In the genomic region with DNA sequence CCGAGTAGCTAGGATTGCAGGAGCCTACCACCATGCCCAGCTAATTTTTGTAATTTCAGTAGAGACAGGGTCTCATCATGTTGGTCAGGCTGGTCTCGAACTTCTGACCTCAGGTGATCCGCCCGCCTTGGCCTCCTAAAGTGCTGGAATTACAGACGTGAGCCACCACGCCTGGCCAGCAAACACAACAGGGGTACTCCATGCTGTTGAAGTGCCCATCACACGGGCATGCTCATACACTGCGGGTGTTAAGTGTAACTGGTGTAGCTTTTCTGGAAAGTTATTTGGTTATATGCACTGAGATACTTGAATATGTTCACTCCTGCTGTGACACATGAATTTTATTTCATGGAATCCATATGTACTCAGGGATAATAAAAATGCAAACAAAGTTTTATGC, we compare ENCODE assay signal across 25 cellular contexts. TPM values are rescaled to one million over a fixed set of nuclear protein-coding genes. Genes with fewer than 3 reads are reported as not detected.
DNase-seq lines count a peak whose midpoint lies in the region; ATAC-seq, FAIRE-seq and TF ChIP-seq lines count a peak whose summit lies in the region.
"Had no signal": no experiment of that assay in that cellular context is flagged by ENCODE, and none has a peak within 500 bp of the region (broad histone marks: within the 10 kb centered on the region; RNA-seq: fewer than 3 reads in every experiment).

No MANE protein-coding gene starts in this region.

- H3K4me1 ChIP-seq in GM12878 (ENCODE audit: control insufficient read depth, insufficient read depth, low read length): peaks cover 5% of the 10 kb centered on the region; the same call in 1 of the 2 replicates
- no peaks in the 10 kb centered on the region for H3K4me1 ChIP-seq in prostate gland (replicated peaks)

- H3K27me3 ChIP-seq in GM12878 (replicated peaks in 1 of 2; ENCODE audit: control insufficient read depth in 2 of 2, insufficient read depth in 2 of 2, low read length in 1 of 2) (no peaks in the 10 kb centered on the region), prostate gland (replicated peaks; ENCODE audit: insufficient read depth) (no peaks in the 10 kb centered on the region)

- no peak for TF ChIP-seq POLR2A in GM12891 (IDR thresholded peaks at IDR 0.05; ENCODE audit: low read depth, low read length)
- TF ChIP-seq POLR2A in GM12878 (IDR thresholded peaks at IDR 0.05; ENCODE audit: low read depth, low read length): no peak
- TF ChIP-seq POLR2A in prostate gland (IDR thresholded peaks at IDR 0.05): no peak

- H3K36me3 ChIP-seq in GM12878 (ENCODE audit: control insufficient read depth in 2 of 2, insufficient read depth in 2 of 2, low read length in 1 of 2): peaks cover 1 to 20% of the 10 kb centered on the region in 2 experiments
- H3K36me3 ChIP-seq in prostate gland: no peaks in the 10 kb centered on the region

- no TSS peak for BruUV-seq in GM12878 (replicated peaks; lab: Mats Ljungman, UMichigan)

- peaks cover 88% of the 10 kb centered on the region for H3K79me2 ChIP-seq in GM12878 (ENCODE audit: control insufficient read depth, insufficient read depth, low read length)

- no peak overlapping the region for H3K4me3 Mint-ChIP-seq in osteocyte (ENCODE audit: unreplicated experiment)

- no peak for TF ChIP-seq EP300 in GM12878 (IDR thresholded peaks at IDR 0.05; ENCODE audit: borderline replicate concordance in 1 of 2, control insufficient read depth in 1 of 2, low read depth in 2 of 2, low read length in 2 of 2)

- TF ChIP-seq CTCF in GM12878 (IDR thresholded peaks at IDR 0.05 in 2 of 3, conservative IDR thresholded peaks at IDR 0.05 in 1 of 3; ENCODE audit: control insufficient read depth in 2 of 3, extremely low read depth in 1 of 3, insufficient read depth in 1 of 3, low read depth in 3 of 3, low read length in 3 of 3) (no peak), osteocyte (IDR thresholded peaks at IDR 0.05) (no peak), prostate gland (IDR thresholded peaks at IDR 0.05) (no peak)

- peaks cover 17% of the 10 kb centered on the region for H3K36me3 Mint-ChIP-seq in osteocyte (ENCODE audit: unreplicated experiment)

- DNase-seq in DMS 273 (lab: John Stamatoyannopoulos, UW; ENCODE audit: unreplicated experiment): peak; percentile 14
- no peak for DNase-seq in DMS 273 treated with DMSO at 0.1 percent for 48 hours (lab: John Stamatoyannopoulos, UW)
- DNase-seq in GM12891 (ENCODE audit: insufficient read length, low spot score): no peak
- DNase-seq in GM12878 (ENCODE audit: low read depth, low spot score): no peak
- peak; percentile 38 for DNase-seq in osteocyte (ENCODE audit: extremely low spot score, unreplicated experiment)
- DNase-seq in stimulated activated CD4-positive, alpha-beta T cell treated with anti-CD3 and anti-CD28 coated beads, Interleukin-2, amount 100 ng/mL, for 24 hours: no peak
- DNase-seq in prostate gland (ENCODE audit: low spot score): no peak
- DNase-seq: activated CD4-positive, alpha-beta T cell treated with anti-CD3 and anti-CD28 coated beads, Interleukin-2, amount 10 ng/mL, durations not matched to agents 7 days and 5 days; left ventricle myocardium inferior; NCI-H1092; NCI-H2029; NCI-H526 treated with DMSO at 0.1 percent for 48 hours; nucleus accumbens; Right ventricle myocardium superior; small intestine; substantia nigra; T-helper 9 cell; WERI-Rb-1 had no signal

- no peak for ATAC-seq in GM12878
- ATAC-seq in HG02870 (IDR thresholded peaks at IDR 0.05; ENCODE audit: unreplicated experiment): no peak

- H2AFZ ChIP-seq in GM12878 (ENCODE audit: control insufficient read depth, low read depth, low read length): no peak overlapping the region

- RAD21 ChIA-PET in GM12878 (lab: Charles Lee; ENCODE audit: unreplicated experiment): no interaction called here

- intact Hi-C loops in GM12878 (cut with micrococcal nuclease; ENCODE audit: unreplicated experiment) (no loop called here), prostate gland (cut with DNase I) (no loop called here)

- no peak for TF ChIP-seq RAD21 in GM12878 (IDR thresholded peaks at IDR 0.05; ENCODE audit: insufficient read depth, low read depth, low read length)

- H3K27ac ChIP-seq in GM12878 (ENCODE audit: control insufficient read depth, insufficient read depth) (no peak overlapping the region), prostate gland (no peak overlapping the region)
- H3K27ac ChIP-seq: 22Rv1, epithelial cell of prostate, left ventricle myocardium inferior, WERI-Rb-1 had no signal

- peaks cover 4% of the 10 kb centered on the region; the same call in 1 of the 2 replicates for H4K20me1 ChIP-seq in GM12878 (ENCODE audit: control insufficient read depth, insufficient read depth)

- SMC1A ChIA-PET in GM12878 (lab: Charles Lee; ENCODE audit: uncharacterized antibody, unreplicated experiment): interaction anchor here (0.7 to 3.7 kb wide), 2 partner anchors 9 to 109 kb away, joined by 3 to 27 read pairs; a partner anchor contains a TSS

- peak; percentile 55 for FAIRE-seq in GM12891 (lab: Jason Lieb, UNC)
- no peak for FAIRE-seq in GM12878 (lab: Jason Lieb, UNC)
- FAIRE-seq: H54, islet of Langerhans, small intestine had no signal

- H3K4me1 Mint-ChIP-seq in osteocyte (ENCODE audit: unreplicated experiment): peaks cover 46% of the 10 kb centered on the region

- no peaks in the 10 kb centered on the region for H3K27me3 Mint-ChIP-seq in osteocyte (ENCODE audit: unreplicated experiment)
- H3K27me3 Mint-ChIP-seq: activated CD4-positive, alpha-beta T cell treated with anti-CD3 and anti-CD28 coated beads, Interleukin-2, amount 10 ng/mL, durations not matched to agents 7 days and 5 days; brain; IgD-negative memory B cell had no signal

- in situ Hi-C loops in GM12878 (cut with MboI): no loop called here

- POLR2A ChIA-PET in GM12878 (lab: Charles Lee): interaction anchor here (0.6 kb wide), 2 partner anchors 11 to 99 kb away, joined by 5 read pairs; no protein-coding TSS in a partner anchor

- 80% methylated on average over 8 of the region's 8 CpGs for WGBS in GM12878 (ENCODE audit: insufficient coverage, insufficient replicate concordance, low lambda C conversion rate, missing lambda C conversion rate)
- 89% methylated on average over 8 of the region's 8 CpGs for WGBS in prostate gland

- no peaks in the 10 kb centered on the region for H3K9me3 Mint-ChIP-seq in osteocyte (ENCODE audit: unreplicated experiment)
- H3K9me3 Mint-ChIP-seq: activated CD4-positive, alpha-beta T cell treated with anti-CD3 and anti-CD28 coated beads, Interleukin-2, amount 10 ng/mL, durations not matched to agents 7 days and 5 days; IgD-negative memory B cell had no signal

- peak overlapping the region; percentile 30; the same call in 1 of the 2 replicates for H3K4me2 ChIP-seq in GM12878 (ENCODE audit: control insufficient read depth, insufficient read depth)

- H3K9me3 ChIP-seq in GM12878 (replicated peaks; ENCODE audit: control insufficient read depth, insufficient read depth, low read length): no peaks in the 10 kb centered on the region; the same call in 1 of the 3 replicates
- no peaks in the 10 kb centered on the region for H3K9me3 ChIP-seq in prostate gland
- H3K9me3 ChIP-seq: left ventricle myocardium inferior had no signal

- H3K27ac Mint-ChIP-seq in osteocyte (ENCODE audit: unreplicated experiment): no peak overlapping the region
- H3K27ac Mint-ChIP-seq: activated CD4-positive, alpha-beta T cell treated with anti-CD3 and anti-CD28 coated beads, Interleukin-2, amount 10 ng/mL, durations not matched to agents 7 days and 5 days had no signal

- H3K4me3 ChIP-seq in GM12878 (no peak overlapping the region), prostate gland (no peak overlapping the region)
- H3K4me3 ChIP-seq: left ventricle myocardium inferior had no signal

- CTCF ChIA-PET in GM12878 (lab: Yijun Ruan, JAX): no interaction called here

- H3K9ac ChIP-seq in GM12878 (ENCODE audit: control insufficient read depth, insufficient read depth, low read length): no peak overlapping the region

RNA-seq across cellular contexts. Expression of a gene that starts 9.3 kb away (rescaled TPM):
- 58.9 TPM for polyA plus RNA-seq in GM12891 (2012; ENCODE audit: low read depth, missing spikeins)
- 133 and 139 TPM in 2 replicates for total RNA-seq in GM12878 (2013; cell fraction: nucleolus; rRNA removed)
- 52.0 and 56.3 TPM in 2 replicates for total RNA-seq in GM12878 (2014; rRNA removed)
- 63.4 and 64.7 TPM in 2 replicates for total RNA-seq in GM12878 (2014; rRNA removed; fragmentation: Illumina TruSeq; extraction: Trizol)
- 73.9 and 80.8 TPM in 2 replicates for total RNA-seq in GM12878 (2021)
- polyA plus RNA-seq in GM12878 (2011; ENCODE audit: low read depth): 72.1 TPM
- polyA plus RNA-seq in GM12878 (2011; rRNA removed): 76.3 and 91.1 TPM in 2 replicates
- 48.2 and 61.5 TPM in 2 replicates for polyA plus RNA-seq in GM12878 (2011; cell fraction: cytosol; rRNA removed)
- 98.2 and 138 TPM in 2 replicates for polyA plus RNA-seq in GM12878 (2011; cell fraction: nucleus; rRNA removed)
- 79.2 and 88.1 TPM in 2 replicates for polyA plus RNA-seq in GM12878 (2012)
- polyA plus RNA-seq in GM12878 (2014; fragmentation: Illumina TruSeq; extraction: Trizol): 107 and 109 TPM in 2 replicates
- polyA plus RNA-seq in GM12878 (2014; fragmentation: Nextera tagmentation; extraction: Ambion mirVana): 10 to 100 TPM; 17.2 to 26.4 TPM
- polyA plus RNA-seq in GM12878 (2014; rRNA removed): 94.3 and 100 TPM in 2 replicates
- 10 to 100 TPM; 91.2 to 93.2 TPM for polyA plus RNA-seq in GM12878 (2016; fragmentation: Nextera tagmentation; extraction: Ambion mirVana)
- polyA minus RNA-seq in GM12878 (2011; rRNA and poly(A)+ RNA removed): 46.6 and 48.4 TPM in 2 replicates
- 19.5 and 20.0 TPM in 2 replicates for polyA minus RNA-seq in GM12878 (2011; cell fraction: cytosol; rRNA and poly(A)+ RNA removed)
- polyA minus RNA-seq in GM12878 (2011; cell fraction: nucleus; rRNA and poly(A)+ RNA removed): 25.1 and 44.7 TPM in 2 replicates
- total RNA-seq in osteocyte: 70.5 and 74.6 TPM in 2 replicates
- total RNA-seq in prostate gland: 10 to 100 TPM; 55.2 to 65.7 TPM

RNA-seq across cellular contexts. Expression of a gene that starts 48.7 kb away (rescaled TPM):
- polyA plus RNA-seq in GM12891 (2012; ENCODE audit: low read depth, missing spikeins): 0.10 TPM
- total RNA-seq in GM12878 (2013; cell fraction: nucleolus; rRNA removed): not detected in 2 replicates
- not detected in 2 replicates for total RNA-seq in GM12878 (2014; rRNA removed)
- total RNA-seq in GM12878 (2014; rRNA removed; fragmentation: Illumina TruSeq; extraction: Trizol): not detected in 2 replicates
- 0.08 TPM in 1 of 2 replicates, not detected in the other for total RNA-seq in GM12878 (2021)
- polyA plus RNA-seq in GM12878 (2011; ENCODE audit: low read depth): not detected
- 0.03 TPM in 2 replicates for polyA plus RNA-seq in GM12878 (2011; rRNA removed)
- not detected in 2 replicates for polyA plus RNA-seq in GM12878 (2011; cell fraction: cytosol; rRNA removed)
- 0.09 and 0.12 TPM in 2 replicates for polyA plus RNA-seq in GM12878 (2011; cell fraction: nucleus; rRNA removed)
- 0.26 TPM in 1 of 2 replicates, not detected in the other for polyA plus RNA-seq in GM12878 (2012)
- not detected in 2 replicates for polyA plus RNA-seq in GM12878 (2014; fragmentation: Illumina TruSeq; extraction: Trizol)
- polyA plus RNA-seq in GM12878 (2014; fragmentation: Nextera tagmentation; extraction: Ambion mirVana): 1 to 10 TPM in 1 of 2 experiments, under 1 TPM in 1; 0.31 to 1.4 TPM
- 0.04 TPM in 1 of 2 replicates, not detected in the other for polyA plus RNA-seq in GM12878 (2014; rRNA removed)
- polyA plus RNA-seq in GM12878 (2016; fragmentation: Nextera tagmentation; extraction: Ambion mirVana): under 1 TPM; 0.06 to 0.25 TPM
- not detected in 2 replicates for polyA minus RNA-seq in GM12878 (2011; rRNA and poly(A)+ RNA removed)
- polyA minus RNA-seq in GM12878 (2011; cell fraction: cytosol; rRNA and poly(A)+ RNA removed): not detected in 2 replicates
- not detected in 2 replicates for polyA minus RNA-seq in GM12878 (2011; cell fraction: nucleus; rRNA and poly(A)+ RNA removed)
- 19.7 and 22.5 TPM in 2 replicates for total RNA-seq in osteocyte
- total RNA-seq in prostate gland: 10 to 100 TPM; 13.0 to 58.0 TPM
- total RNA-seq: activated CD4-positive, alpha-beta T cell treated with anti-CD3 and anti-CD28 coated beads, Interleukin-2, amount 10 ng/mL, durations not matched to agents 7 days and 5 days had no signal

RNA-seq across cellular contexts. Expression of a gene that starts 58.3 kb away (rescaled TPM):
- 25.3 TPM for polyA plus RNA-seq in GM12891 (2012; ENCODE audit: low read depth, missing spikeins)
- total RNA-seq in GM12878 (2013; cell fraction: nucleolus; rRNA removed): 30.2 and 36.3 TPM in 2 replicates
- 33.6 and 45.3 TPM in 2 replicates for total RNA-seq in GM12878 (2014; rRNA removed)
- total RNA-seq in GM12878 (2014; rRNA removed; fragmentation: Illumina TruSeq; extraction: Trizol): 22.6 and 25.8 TPM in 2 replicates
- total RNA-seq in GM12878 (2021): 35.9 and 37.9 TPM in 2 replicates
- polyA plus RNA-seq in GM12878 (2011; ENCODE audit: low read depth): 12.7 TPM
- polyA plus RNA-seq in GM12878 (2011; rRNA removed): 18.1 and 29.9 TPM in 2 replicates
- 24.8 and 38.8 TPM in 2 replicates for polyA plus RNA-seq in GM12878 (2011; cell fraction: cytosol; rRNA removed)
- 26.1 and 34.0 TPM in 2 replicates for polyA plus RNA-seq in GM12878 (2011; cell fraction: nucleus; rRNA removed)
- 19.2 and 19.7 TPM in 2 replicates for polyA plus RNA-seq in GM12878 (2012)
- polyA plus RNA-seq in GM12878 (2014; fragmentation: Illumina TruSeq; extraction: Trizol): 22.8 and 41.5 TPM in 2 replicates
- polyA plus RNA-seq in GM12878 (2014; fragmentation: Nextera tagmentation; extraction: Ambion mirVana): 10 to 100 TPM in 1 of 2 experiments, 1 to 10 TPM in 1; 7.6 to 16.0 TPM
- 43.2 and 54.9 TPM in 2 replicates for polyA plus RNA-seq in GM12878 (2014; rRNA removed)
- 10 to 100 TPM; 57.0 to 66.3 TPM for polyA plus RNA-seq in GM12878 (2016; fragmentation: Nextera tagmentation; extraction: Ambion mirVana)
- polyA minus RNA-seq in GM12878 (2011; rRNA and poly(A)+ RNA removed): 27.9 and 31.1 TPM in 2 replicates
- 5.7 and 17.5 TPM in 2 replicates for polyA minus RNA-seq in GM12878 (2011; cell fraction: cytosol; rRNA and poly(A)+ RNA removed)
- 10.3 and 16.0 TPM in 2 replicates for polyA minus RNA-seq in GM12878 (2011; cell fraction: nucleus; rRNA and poly(A)+ RNA removed)
- 20.5 and 22.5 TPM in 2 replicates for total RNA-seq in osteocyte
- total RNA-seq in prostate gland: 10 to 100 TPM; 17.7 to 49.3 TPM

Comparison
In these comparisons a context has a peak if more than half of its experiments do, and no peak if none do; other contexts are left out.
1. DNase-seq: peak in DMS 273 (single experiment) and osteocyte (single experiment); none in DMS 273 treated with DMSO at 0.1 percent for 48 hours (single experiment), GM12891 (single experiment), GM12878 (single experiment), stimulated activated CD4-positive, alpha-beta T cell treated with anti-CD3 and anti-CD28 coated beads, Interleukin-2, amount 100 ng/mL, for 24 hours (0 of 2) and prostate gland (single experiment).
2. RNA of a gene that starts 48.7 kb away (total RNA-seq): 13.0 to 58.0 TPM in prostate gland and 19.7 to 22.5 TPM in osteocyte; 0.08 TPM in GM12878; every median in the first group is over 10 times any median in the second.